ENCODE assay signal across 27 cellular contexts in genomic region chr1:199907361-199907760, GRCh38.
"Had no signal": no experiment of that assay in that cellular context is flagged by ENCODE, and none has a peak within 500 bp of the region (broad histone marks: within the 10 kb centered on the region; RNA-seq: fewer than 3 reads in every experiment).

No MANE protein-coding gene starts in this region.

- H3K9me3 ChIP-seq: ascending aorta, esophagus muscularis mucosa, gastroesophageal sphincter, heart right ventricle had no signal

- DNase-seq: activated CD4-positive, alpha-beta memory T cell treated with anti-CD3 and anti-CD28 coated beads, Interleukin-2, amount 10 ng/mL, durations not matched to agents 7 days and 5 days; activated CD4-positive, alpha-beta T cell treated with anti-CD3 and anti-CD28 coated beads for 1 hour; activated CD4-positive, alpha-beta T cell treated with anti-CD3 and anti-CD28 coated beads for 4 hours; activated CD4-positive, alpha-beta T cell treated with anti-CD3 and anti-CD28 coated beads, Interleukin-2, amount 10 ng/mL, durations not matched to agents 7 days and 5 days; activated CD4-positive, alpha-beta T cell treated with anti-CD3 and anti-CD28 coated beads, Interleukin-2, amount 50 U/mL, for 4 hours; activated CD8-positive, alpha-beta memory T cell treated with anti-CD3 and anti-CD28 coated beads, Interleukin-2, amount 50 U/mL, for 48 hours; activated gamma-delta T cell; activated naive CD4-positive, alpha-beta T cell; activated naive CD4-positive, alpha-beta T cell treated with anti-CD3 and anti-CD28 coated beads, Interleukin-2, amount 10 ng/mL, durations not matched to agents 7 days and 5 days; activated naive CD8-positive, alpha-beta T cell treated with anti-CD3 and anti-CD28 coated beads, Interleukin-2, amount 10 ng/mL, durations not matched to agents 7 days and 5 days; activated T-cell treated with anti-CD3 and anti-CD28 coated beads for 4 hours; activated T-cell treated with anti-CD3 and anti-CD28 coated beads, Interleukin-2, amount 50 U/mL, for 24 hours; activated T-cell treated with anti-CD3 and anti-CD28 coated beads, Interleukin-2, amount 50 U/mL, for 72 hours; dorsolateral prefrontal cortex; effector memory CD4-positive, alpha-beta T cell; endodermal cell; foreskin keratinocyte; heart right ventricle; T-helper 17 cell; T1000 had no signal

- ATAC-seq: activated naive CD4-positive, alpha-beta T cell treated with anti-CD3 and anti-CD28 coated beads, Interleukin-2, amount 50 U/mL, for 72 hours; activated T-cell treated with anti-CD3 and anti-CD28 coated beads, Interleukin-2, amount 50 U/mL, for 72 hours; foreskin keratinocyte; gastroesophageal sphincter; heart right ventricle; T-helper 17 cell; WTC11 had no signal

- H3K4me3 ChIP-seq: ascending aorta, coronary artery, dorsolateral prefrontal cortex, esophagus muscularis mucosa, gastroesophageal sphincter, heart right ventricle, hepatocyte had no signal

- H3K36me3 ChIP-seq: ascending aorta, esophagus muscularis mucosa, gastroesophageal sphincter, heart right ventricle had no signal

- H3K27ac ChIP-seq: ascending aorta, coronary artery, dorsolateral prefrontal cortex, esophagus muscularis mucosa, foreskin keratinocyte, gastroesophageal sphincter, heart right ventricle, hepatocyte had no signal

- H3K27me3 ChIP-seq: ascending aorta, esophagus muscularis mucosa, foreskin keratinocyte, gastroesophageal sphincter, hepatocyte had no signal
